In the genomic region with DNA sequence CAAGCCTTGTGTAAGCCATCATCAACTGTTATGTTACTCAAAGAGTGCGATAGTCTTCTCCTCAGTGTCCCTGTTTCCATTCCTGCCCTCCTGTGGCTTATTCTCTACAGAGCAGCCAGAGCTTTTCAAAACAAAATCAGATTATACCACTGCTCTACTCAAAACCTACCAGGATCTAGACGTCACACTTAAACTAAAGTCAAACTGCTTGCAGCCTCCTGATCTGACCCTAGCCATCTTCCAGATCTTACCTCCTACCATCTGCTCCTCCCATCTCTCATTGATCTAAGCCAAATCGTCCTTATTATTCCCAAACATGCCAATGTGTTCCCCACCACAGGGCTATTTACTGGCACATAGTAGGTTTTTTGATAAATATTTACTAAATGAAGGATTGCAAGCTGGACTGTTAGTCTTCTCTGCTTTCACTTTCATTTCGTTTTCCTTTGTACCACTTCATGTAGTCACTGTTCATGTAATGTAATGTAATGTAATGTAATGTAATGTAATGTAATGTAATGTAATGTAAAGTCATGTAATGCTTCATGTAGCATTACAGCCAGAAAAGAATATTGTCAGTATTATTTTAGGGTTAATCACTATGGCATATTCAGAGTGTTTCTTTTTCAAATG, we compare ENCODE assay signal across 12 cellular contexts.
DNase-seq lines count a peak whose midpoint lies in the region; ATAC-seq and TF ChIP-seq lines count a peak whose summit lies in the region.
"Had no signal": no experiment of that assay in that cellular context is flagged by ENCODE, and none has a peak within 500 bp of the region (broad histone marks: within the 10 kb centered on the region; RNA-seq: fewer than 3 reads in every experiment).

No MANE protein-coding gene starts in this region.

- no peak for ATAC-seq in CD4-positive, CD25-positive, alpha-beta regulatory T cell (ENCODE audit: low read depth in 2 of 2)
- ATAC-seq in GM18870 (IDR thresholded peaks at IDR 0.05; ENCODE audit: unreplicated experiment) (peak; percentile 61), mucosa of descending colon (no peak)
- no peak for ATAC-seq in activated CD8-positive, alpha-beta T cell treated with anti-CD3 and anti-CD28 coated beads, Interleukin-2, amount 10 ng/mL, durations not matched to agents 7 days and 5 days

- intact Hi-C loops in CD14-positive monocyte (cut with micrococcal nuclease): no loop called here
- intact Hi-C loops in mucosa of descending colon (cut with DNase I, micrococcal nuclease): no loop called here

- H3K9me3 ChIP-seq in CD4-positive, CD25-positive, alpha-beta regulatory T cell (ENCODE audit: control insufficient read depth in 2 of 2, low read length in 2 of 2): no peaks in the 10 kb centered on the region
- no peaks in the 10 kb centered on the region for H3K9me3 ChIP-seq in effector memory CD4-positive, alpha-beta T cell (ENCODE audit: control insufficient read depth, low read length)
- H3K9me3 ChIP-seq in mucosa of descending colon: no peaks in the 10 kb centered on the region

- H3K27ac Mint-ChIP-seq in CD4-positive, CD25-positive, alpha-beta regulatory T cell: peak overlapping the region in 1 of 3 donors; percentile 22
- H3K27ac Mint-ChIP-seq in CD14-positive monocyte: no peak overlapping the region
- H3K27ac Mint-ChIP-seq in activated CD8-positive, alpha-beta T cell treated with anti-CD3 and anti-CD28 coated beads, Interleukin-2, amount 10 ng/mL, durations not matched to agents 7 days and 5 days: no peak overlapping the region
- H3K27ac Mint-ChIP-seq: activated B cell treated with CpG ODN at 0.5 μM for 24 hours, endodermal cell had no signal

- no peak for TF ChIP-seq CTCF in CD14-positive monocyte (IDR thresholded peaks at IDR 0.05)
- TF ChIP-seq CTCF in mucosa of descending colon (IDR thresholded peaks at IDR 0.05): no peak

- no peaks in the 10 kb centered on the region for H3K27me3 Mint-ChIP-seq in CD4-positive, CD25-positive, alpha-beta regulatory T cell
- peaks cover 0 to 2% (median 1%) of the 10 kb centered on the region in 3 donors for H3K27me3 Mint-ChIP-seq in CD14-positive monocyte (ENCODE audit: low read depth in 3 of 3)
- no peaks in the 10 kb centered on the region for H3K27me3 Mint-ChIP-seq in activated CD8-positive, alpha-beta T cell treated with anti-CD3 and anti-CD28 coated beads, Interleukin-2, amount 10 ng/mL, durations not matched to agents 7 days and 5 days (ENCODE audit: low read depth)
- H3K27me3 Mint-ChIP-seq: activated B cell treated with CpG ODN at 0.5 μM for 24 hours had no signal

- no peaks in the 10 kb centered on the region for H3K36me3 Mint-ChIP-seq in CD4-positive, CD25-positive, alpha-beta regulatory T cell
- H3K36me3 Mint-ChIP-seq in CD14-positive monocyte: no peaks in the 10 kb centered on the region
- no peaks in the 10 kb centered on the region for H3K36me3 Mint-ChIP-seq in activated CD8-positive, alpha-beta T cell treated with anti-CD3 and anti-CD28 coated beads, Interleukin-2, amount 10 ng/mL, durations not matched to agents 7 days and 5 days (ENCODE audit: low read depth)

- peaks cover 0 to 6% (median 1%) of the 10 kb centered on the region in 4 donors for H3K4me1 Mint-ChIP-seq in CD4-positive, CD25-positive, alpha-beta regulatory T cell
- H3K4me1 Mint-ChIP-seq in CD14-positive monocyte: no peaks in the 10 kb centered on the region
- H3K4me1 Mint-ChIP-seq in activated CD8-positive, alpha-beta T cell treated with anti-CD3 and anti-CD28 coated beads, Interleukin-2, amount 10 ng/mL, durations not matched to agents 7 days and 5 days (ENCODE audit: low read depth): no peaks in the 10 kb centered on the region
- H3K4me1 Mint-ChIP-seq: activated B cell treated with CpG ODN at 0.5 μM for 24 hours had no signal

- no peaks in the 10 kb centered on the region for H3K4me1 ChIP-seq in CD4-positive, CD25-positive, alpha-beta regulatory T cell (ENCODE audit: control insufficient read depth, insufficient read depth, low read length, poor library complexity, severe bottlenecking)
- no peaks in the 10 kb centered on the region for H3K4me1 ChIP-seq in effector memory CD4-positive, alpha-beta T cell (ENCODE audit: control insufficient read depth, insufficient read depth, low read length, poor library complexity, severe bottlenecking)
- H3K4me1 ChIP-seq in mucosa of descending colon (ENCODE audit: low read depth): no peaks in the 10 kb centered on the region

- no peak overlapping the region for H3K4me3 Mint-ChIP-seq in CD4-positive, CD25-positive, alpha-beta regulatory T cell
- no peak overlapping the region for H3K4me3 Mint-ChIP-seq in CD14-positive monocyte
- no peak overlapping the region for H3K4me3 Mint-ChIP-seq in activated CD8-positive, alpha-beta T cell treated with anti-CD3 and anti-CD28 coated beads, Interleukin-2, amount 10 ng/mL, durations not matched to agents 7 days and 5 days
- H3K4me3 Mint-ChIP-seq: activated B cell treated with CpG ODN at 0.5 μM for 24 hours, endodermal cell had no signal

- CTCF ChIA-PET in activated CD8-positive, alpha-beta T cell treated with anti-CD3 and anti-CD28 coated beads, Interleukin-2, amount 10 ng/mL, durations not matched to agents 7 days and 5 days (lab: Charles Lee): no interaction called here

- POLR2A ChIA-PET in activated CD8-positive, alpha-beta T cell treated with anti-CD3 and anti-CD28 coated beads, Interleukin-2, amount 10 ng/mL, durations not matched to agents 7 days and 5 days (lab: Charles Lee): no interaction called here

- H3K4me3 ChIP-seq in CD4-positive, CD25-positive, alpha-beta regulatory T cell (ENCODE audit: low read depth, low read length): peak overlapping the region; percentile 29
- peak overlapping the region; percentile 3 for H3K4me3 ChIP-seq in effector memory CD4-positive, alpha-beta T cell (ENCODE audit: insufficient read depth, low read depth, low read length, poor library complexity, severe bottlenecking)
- H3K4me3 ChIP-seq in mucosa of descending colon: no peak overlapping the region

- H3K36me3 ChIP-seq in CD4-positive, CD25-positive, alpha-beta regulatory T cell (ENCODE audit: control insufficient read depth, insufficient read depth, low read length): no peaks in the 10 kb centered on the region
- no peaks in the 10 kb centered on the region for H3K36me3 ChIP-seq in effector memory CD4-positive, alpha-beta T cell (ENCODE audit: control insufficient read depth, insufficient read depth, low read length)
- no peaks in the 10 kb centered on the region for H3K36me3 ChIP-seq in mucosa of descending colon (ENCODE audit: low read depth)

- DNase-seq in CD4-positive, CD25-positive, alpha-beta regulatory T cell: peak in 1 of 3 donors; percentile 2
- DNase-seq in HT1080 (ENCODE audit: low read depth) (peak; percentile 6), CD14-positive monocyte (ENCODE audit: low spot score) (no peak), mucosa of descending colon (no peak), UCSD-AML1 (lab: John Stamatoyannopoulos, UW; ENCODE audit: unreplicated experiment) (no peak)
- no peak for DNase-seq in effector memory CD4-positive, alpha-beta T cell
- DNase-seq in activated CD8-positive, alpha-beta T cell treated with anti-CD3 and anti-CD28 coated beads, Interleukin-2, amount 10 ng/mL, durations not matched to agents 7 days and 5 days: no peak
- DNase-seq: activated B cell treated with CpG ODN at 0.5 μM for 24 hours, DMS153, endodermal cell, MV-4-11 had no signal

- H3K27ac ChIP-seq in CD4-positive, CD25-positive, alpha-beta regulatory T cell (ENCODE audit: insufficient read depth, low read length, poor library complexity, severe bottlenecking): no peak overlapping the region
- H3K27ac ChIP-seq in effector memory CD4-positive, alpha-beta T cell (ENCODE audit: insufficient read depth, low read length, poor library complexity, severe bottlenecking): no peak overlapping the region

- H3K27me3 ChIP-seq in CD4-positive, CD25-positive, alpha-beta regulatory T cell (ENCODE audit: control insufficient read depth, insufficient read depth, low read length): no peaks in the 10 kb centered on the region
- no peaks in the 10 kb centered on the region for H3K27me3 ChIP-seq in effector memory CD4-positive, alpha-beta T cell (replicated peaks; ENCODE audit: control insufficient read depth, insufficient read depth, low read length, poor library complexity, severe bottlenecking)

- peaks cover 0 to 11% (median 2%) of the 10 kb centered on the region in 7 donors for H3K9me3 Mint-ChIP-seq in CD4-positive, CD25-positive, alpha-beta regulatory T cell
- H3K9me3 Mint-ChIP-seq in CD14-positive monocyte: peaks cover 0 to 4% (median 0%) of the 10 kb centered on the region in 7 donors
- no peaks in the 10 kb centered on the region for H3K9me3 Mint-ChIP-seq in activated CD8-positive, alpha-beta T cell treated with anti-CD3 and anti-CD28 coated beads, Interleukin-2, amount 10 ng/mL, durations not matched to agents 7 days and 5 days (ENCODE audit: insufficient read depth)
- H3K9me3 Mint-ChIP-seq: activated B cell treated with CpG ODN at 0.5 μM for 24 hours, endodermal cell had no signal
